8 cellular contexts compared by ENCODE assay signal in the genomic region with DNA sequence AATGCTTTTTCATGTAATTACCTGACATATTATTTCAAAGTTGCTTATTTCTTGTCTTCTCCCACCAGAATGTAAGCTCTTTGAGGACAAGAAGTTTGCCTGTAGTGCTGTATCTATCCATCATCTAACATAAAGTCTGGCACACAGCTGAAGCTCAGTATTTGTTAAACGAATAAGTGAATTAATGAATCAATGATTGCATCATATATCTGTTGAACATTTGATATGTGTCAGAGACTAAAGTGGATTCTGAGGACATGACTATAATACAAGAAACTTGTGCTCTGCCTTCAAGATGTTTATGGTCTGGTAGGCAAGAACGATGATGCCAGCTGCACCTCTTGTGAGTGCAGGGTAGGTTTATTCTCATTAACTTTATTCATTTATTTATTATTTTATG.
"Had no signal": no experiment of that assay in that cellular context is flagged by ENCODE, and none has a peak within 500 bp of the region (broad histone marks: within the 10 kb centered on the region; RNA-seq: fewer than 3 reads in every experiment).

No MANE protein-coding gene starts in this region.

- DNase-seq: GDM1, GF-D8 had no signal

- H3K4me3 ChIP-seq: GM12878 had no signal

- FAIRE-seq: G401.6, GM12878, GM12891, GM12892, GM18507, GM19239 had no signal

- ATAC-seq: GM12878 had no signal
